8 cellular contexts compared by ENCODE assay signal in the genomic region with DNA sequence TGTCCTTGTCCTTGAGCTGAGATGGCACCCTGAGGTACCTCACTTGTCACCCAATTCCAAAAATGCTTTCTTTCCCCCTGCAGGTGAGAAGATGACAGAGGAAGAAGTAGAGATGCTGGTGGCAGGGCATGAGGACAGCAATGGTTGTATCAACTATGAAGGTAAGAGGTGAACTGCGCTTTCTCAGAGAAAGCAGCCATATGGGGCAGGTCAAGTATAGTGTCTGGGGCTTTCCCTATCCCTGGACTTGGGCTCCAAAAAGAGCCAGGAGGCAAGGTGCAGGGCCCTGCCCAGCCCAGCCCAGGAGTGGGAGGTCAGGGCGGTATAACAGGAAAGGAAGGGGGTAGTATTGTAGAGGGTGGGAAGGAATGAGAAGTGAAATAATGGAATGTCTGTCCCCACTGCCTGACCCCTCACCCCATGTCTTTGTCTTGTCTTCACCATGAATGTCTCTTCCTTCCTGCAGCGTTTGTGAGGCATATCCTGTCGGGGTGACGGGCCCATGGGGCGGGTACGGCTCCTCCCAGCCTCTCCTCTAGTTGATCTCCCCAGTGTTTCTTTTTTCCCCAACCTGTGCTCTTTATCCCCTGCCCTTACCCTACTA. TPM values are rescaled to one million over a fixed set of nuclear protein-coding genes. Genes with fewer than 3 reads are reported as not detected.
DNase-seq lines count a peak whose midpoint lies in the region; ATAC-seq, FAIRE-seq and TF ChIP-seq lines count a peak whose summit lies in the region.

No MANE protein-coding gene starts in this region.

- FAIRE-seq in H54 (lab: Jason Lieb, UNC) (no peak), frontal cortex (lab: Jason Lieb, UNC) (no peak)

- no peaks in the 10 kb centered on the region for H3K9me3 ChIP-seq in HUES6 (ENCODE audit: control insufficient read depth, insufficient read depth, low read depth, low read length)
- H3K9me3 ChIP-seq in ovary, result no peaks in the 10 kb centered on the region

- CTCF ChIA-PET in activated CD4-positive, alpha-beta memory T cell treated with anti-CD3 and anti-CD28 coated beads, Interleukin-2, amount 10 ng/mL, durations not matched to agents 7 days and 5 days (lab: Charles Lee), result interaction anchor here (1.7 to 7.2 kb wide), 5 partner anchors 29 to 62 kb away, joined by 4 to 86 read pairs (median 32); a partner anchor contains a TSS

- H3K36me3 Mint-ChIP-seq in activated CD4-positive, alpha-beta memory T cell treated with anti-CD3 and anti-CD28 coated beads, Interleukin-2, amount 10 ng/mL, durations not matched to agents 7 days and 5 days (ENCODE audit: low read depth), result peaks cover 77% of the 10 kb centered on the region
- peaks cover 64% of the 10 kb centered on the region for H3K36me3 Mint-ChIP-seq in endothelial cell (ENCODE audit: low read depth, unreplicated experiment)

- H3K27ac ChIP-seq in HUES6 (ENCODE audit: low read depth, low read length) (peak overlapping the region; percentile 91; the same call in 1 of the 2 replicates), ovary (peak overlapping the region; percentile 82 to 91)

- TF ChIP-seq POLR2A in ovary (IDR thresholded peaks at IDR 0.05) (no peak), H54 (IDR thresholded peaks at IDR 0.05; ENCODE audit: low read depth, low read length) (no peak)

- H3K4me1 Mint-ChIP-seq in activated CD4-positive, alpha-beta memory T cell treated with anti-CD3 and anti-CD28 coated beads, Interleukin-2, amount 10 ng/mL, durations not matched to agents 7 days and 5 days, result peaks cover 47% of the 10 kb centered on the region
- H3K4me1 Mint-ChIP-seq in endothelial cell (ENCODE audit: unreplicated experiment), result peaks cover 41% of the 10 kb centered on the region

- peak; percentile 79 for DNase-seq in activated CD4-positive, alpha-beta memory T cell treated with anti-CD3 and anti-CD28 coated beads, Interleukin-2, amount 10 ng/mL, durations not matched to agents 7 days and 5 days
- DNase-seq in endothelial cell (ENCODE audit: low spot score) (peak; percentile 37), ovary (no peak), H54 (ENCODE audit: insufficient read length, low spot score) (no peak), left lobe of liver (ENCODE audit: low spot score) (no peak), HPDE6-E6E7 (ENCODE audit: extremely low spot score) (no peak), frontal cortex (ENCODE audit: low spot score in 2 of 2) (no peak)

- POLR2A ChIA-PET in activated CD4-positive, alpha-beta memory T cell treated with anti-CD3 and anti-CD28 coated beads, Interleukin-2, amount 10 ng/mL, durations not matched to agents 7 days and 5 days (lab: Charles Lee), result interaction anchor here (1.1 to 9.2 kb wide), 15 partner anchors 11 to 113 kb away, joined by 4 to 178 read pairs (median 18); a partner anchor contains a TSS

- peak overlapping the region; percentile 90 for H3K27ac Mint-ChIP-seq in activated CD4-positive, alpha-beta memory T cell treated with anti-CD3 and anti-CD28 coated beads, Interleukin-2, amount 10 ng/mL, durations not matched to agents 7 days and 5 days
- peak overlapping the region; percentile 100 for H3K27ac Mint-ChIP-seq in endothelial cell (ENCODE audit: unreplicated experiment)

- H3K36me3 ChIP-seq in HUES6 (ENCODE audit: control insufficient read depth, insufficient read depth, low read length), result peaks cover 68% of the 10 kb centered on the region
- H3K36me3 ChIP-seq in ovary, result no peaks in the 10 kb centered on the region

- intact Hi-C loops in ovary (cut with DNase I), result loop anchor here in 2 of 4 donors (2.0 to 5.0 kb wide), 2 partner anchors 38 to 61 kb away; a partner anchor contains a TSS

- no peaks in the 10 kb centered on the region for H3K9me3 Mint-ChIP-seq in activated CD4-positive, alpha-beta memory T cell treated with anti-CD3 and anti-CD28 coated beads, Interleukin-2, amount 10 ng/mL, durations not matched to agents 7 days and 5 days
- no peaks in the 10 kb centered on the region for H3K9me3 Mint-ChIP-seq in endothelial cell (ENCODE audit: unreplicated experiment)

- H3K4me3 Mint-ChIP-seq in activated CD4-positive, alpha-beta memory T cell treated with anti-CD3 and anti-CD28 coated beads, Interleukin-2, amount 10 ng/mL, durations not matched to agents 7 days and 5 days, result peak overlapping the region; percentile 91
- H3K4me3 Mint-ChIP-seq in endothelial cell (ENCODE audit: unreplicated experiment), result peak overlapping the region; percentile 100

- H3K27me3 Mint-ChIP-seq in activated CD4-positive, alpha-beta memory T cell treated with anti-CD3 and anti-CD28 coated beads, Interleukin-2, amount 10 ng/mL, durations not matched to agents 7 days and 5 days, result no peaks in the 10 kb centered on the region
- H3K27me3 Mint-ChIP-seq in endothelial cell (ENCODE audit: unreplicated experiment), result peaks cover 60% of the 10 kb centered on the region

- H3K4me1 ChIP-seq in HUES6 (ENCODE audit: control insufficient read depth, insufficient read depth, low read length), result peaks cover 39% of the 10 kb centered on the region
- H3K4me1 ChIP-seq in ovary (ENCODE audit: insufficient read depth), result peaks cover 1% of the 10 kb centered on the region

- peak overlapping the region; percentile 98 for H3K9ac ChIP-seq in HUES6 (ENCODE audit: low read length)

- no peak for TF ChIP-seq EP300 in ovary (IDR thresholded peaks at IDR 0.05)

- H3K4me3 ChIP-seq in HUES6 (ENCODE audit: low read depth, low read length), result peak overlapping the region; percentile 88
- peak overlapping the region; percentile 97 for H3K4me3 ChIP-seq in ovary

- no peak for TF ChIP-seq CTCF in endothelial cell (IDR thresholded peaks at IDR 0.05; ENCODE audit: unreplicated experiment)
- TF ChIP-seq CTCF in ovary (IDR thresholded peaks at IDR 0.05), result no peak

- H3K27me3 ChIP-seq in HUES6 (ENCODE audit: control insufficient read depth, insufficient read depth, low read length) (no peaks in the 10 kb centered on the region), ovary (no peaks in the 10 kb centered on the region)

- ATAC-seq in left lobe of liver, result no peak

- 20 to 24% (median 21%) methylated on average over 7 of the region's 7 CpGs for WGBS in ovary, 3 donors

RNA-seq across cellular contexts. Expression of a gene that starts 2.1 kb away (rescaled TPM):
- 1,000 to 10,000 TPM; 1,594 to 1,602 TPM for total RNA-seq in activated CD4-positive, alpha-beta memory T cell treated with anti-CD3 and anti-CD28 coated beads, Interleukin-2, amount 10 ng/mL, durations not matched to agents 7 days and 5 days
- 2,481 TPM for total RNA-seq in endothelial cell (ENCODE audit: unreplicated experiment)
- total RNA-seq in ovary, result 1,000 to 10,000 TPM in 5 of 7 donors, 100 to 1,000 TPM in 2; 782 to 1,485 (median 1,329) TPM
- 1,000 to 10,000 TPM; 1,579 to 3,375 TPM for polyA plus RNA-seq in ovary
- 376 TPM for total RNA-seq in left lobe of liver
- 511 TPM for total RNA-seq in frontal cortex

RNA-seq across cellular contexts. Expression of a gene that starts 7.9 kb away (rescaled TPM):
- total RNA-seq in activated CD4-positive, alpha-beta memory T cell treated with anti-CD3 and anti-CD28 coated beads, Interleukin-2, amount 10 ng/mL, durations not matched to agents 7 days and 5 days, result 10 to 100 TPM; 60.4 to 63.2 TPM
- total RNA-seq in endothelial cell (ENCODE audit: unreplicated experiment) (170 TPM), ovary (10 to 100 TPM; 65.9 to 99.2 (median 73.4) TPM), left lobe of liver (6.5 TPM), frontal cortex (123 TPM)
- polyA plus RNA-seq in ovary, result 10 to 100 TPM; 32.8 to 77.3 TPM

RNA-seq across cellular contexts. Expression of a gene that starts 29.0 kb away (rescaled TPM):
- 100 to 1,000 TPM; 133 to 137 TPM for total RNA-seq in activated CD4-positive, alpha-beta memory T cell treated with anti-CD3 and anti-CD28 coated beads, Interleukin-2, amount 10 ng/mL, durations not matched to agents 7 days and 5 days
- total RNA-seq in endothelial cell (ENCODE audit: unreplicated experiment) (105 TPM), ovary (100 to 1,000 TPM in 5 of 7 donors, 10 to 100 TPM in 2; 57.9 to 172 (median 117) TPM), left lobe of liver (27.6 TPM), frontal cortex (93.3 TPM)
- 100 to 1,000 TPM in 1 of 2 donors, 10 to 100 TPM in 1; 66.4 to 139 TPM for polyA plus RNA-seq in ovary

RNA-seq across cellular contexts. Expression of a gene that starts 32.2 kb away (rescaled TPM):
- total RNA-seq in activated CD4-positive, alpha-beta memory T cell treated with anti-CD3 and anti-CD28 coated beads, Interleukin-2, amount 10 ng/mL, durations not matched to agents 7 days and 5 days, result 100 to 1,000 TPM; 266 to 279 TPM
- total RNA-seq in endothelial cell (ENCODE audit: unreplicated experiment), result 302 TPM
- total RNA-seq in ovary, result 100 to 1,000 TPM in 3 of 7 donors, 10 to 100 TPM in 4; 80.3 to 139 (median 97.3) TPM
- 100 to 1,000 TPM in 1 of 2 donors, 10 to 100 TPM in 1; 62.3 to 102 TPM for polyA plus RNA-seq in ovary
- 62.2 TPM for total RNA-seq in left lobe of liver
- total RNA-seq in frontal cortex, result 26.5 TPM

RNA-seq across cellular contexts. Expression of a gene that starts 42.2 kb away (rescaled TPM):
- 10 to 100 TPM in 1 of 2 experiments, 1 to 10 TPM in 1; 8.0 to 10.3 TPM for total RNA-seq in activated CD4-positive, alpha-beta memory T cell treated with anti-CD3 and anti-CD28 coated beads, Interleukin-2, amount 10 ng/mL, durations not matched to agents 7 days and 5 days
- 10.4 TPM for total RNA-seq in endothelial cell (ENCODE audit: unreplicated experiment)
- total RNA-seq in ovary, result 10 to 100 TPM in 4 of 7 donors, 1 to 10 TPM in 3; 1.8 to 14.7 (median 10.7) TPM
- polyA plus RNA-seq in ovary, result 1 to 10 TPM; 4.4 to 5.2 TPM
- 4.6 TPM for total RNA-seq in left lobe of liver
- 8.2 TPM for total RNA-seq in frontal cortex

Comparison
In these comparisons a context has a peak if more than half of its experiments do, and no peak if none do; other contexts are left out.
1. DNase-seq: peak in activated CD4-positive, alpha-beta memory T cell treated with anti-CD3 and anti-CD28 coated beads, Interleukin-2, amount 10 ng/mL, durations not matched to agents 7 days and 5 days (single experiment) and endothelial cell (single experiment); none in ovary (0 of 5), H54 (single experiment), left lobe of liver (single experiment), HPDE6-E6E7 (single experiment) and frontal cortex (0 of 2).